ENCODE assay signal across 1 cellular context in the genomic region with DNA sequence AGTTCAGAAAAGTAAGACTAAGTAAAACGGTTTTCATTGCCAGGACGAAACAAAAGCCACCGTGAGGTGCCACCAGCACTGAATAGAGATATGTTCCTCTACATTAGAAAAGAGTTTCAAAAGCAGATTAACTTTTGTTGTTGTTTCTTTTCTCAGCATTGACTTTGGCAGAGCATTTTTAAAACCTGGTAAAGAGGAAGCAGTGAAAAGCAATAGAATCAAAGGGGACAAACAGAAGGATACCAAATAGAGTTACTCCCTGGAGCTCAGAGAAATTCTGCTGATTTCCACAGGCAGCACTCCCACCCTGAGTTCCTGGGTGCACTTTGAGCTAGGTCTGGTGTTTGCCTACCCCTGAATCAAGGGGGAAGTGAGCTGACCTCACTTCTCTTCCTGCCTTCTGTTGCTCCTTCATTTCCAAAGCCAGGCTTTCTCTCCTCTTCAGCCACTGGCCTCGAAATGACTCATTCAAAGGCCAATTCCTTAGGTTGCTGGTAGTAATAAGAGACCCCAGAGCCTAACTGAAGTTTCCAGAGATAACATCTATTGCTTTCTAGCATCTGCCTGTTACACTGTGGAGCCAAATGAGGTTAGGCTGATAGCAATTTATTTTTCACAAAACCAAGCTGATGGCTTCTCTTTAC.
TF ChIP-seq lines count a peak whose summit lies in the region.

No MANE protein-coding gene starts in this region.

TF ChIP-seq in GM12878, 131 proteins besides CTCF, POLR2A, EP300 and RAD21:
- no peak for TF ChIP-seq ZBTB40 (IDR thresholded peaks at IDR 0.05; ENCODE audit: borderline replicate concordance)
- TF ChIP-seq STAT3 (IDR thresholded peaks at IDR 0.05; ENCODE audit: low read depth, low read length) = no peak
- TF ChIP-seq SPI1 (IDR thresholded peaks at IDR 0.05; ENCODE audit: borderline replicate concordance, insufficient read depth, low read depth, low read length) = peak; percentile 22; the same call in 1 of the 2 replicates
TF ChIP-seq in GM12878: peak in this region for 1.
